In the genomic region with DNA sequence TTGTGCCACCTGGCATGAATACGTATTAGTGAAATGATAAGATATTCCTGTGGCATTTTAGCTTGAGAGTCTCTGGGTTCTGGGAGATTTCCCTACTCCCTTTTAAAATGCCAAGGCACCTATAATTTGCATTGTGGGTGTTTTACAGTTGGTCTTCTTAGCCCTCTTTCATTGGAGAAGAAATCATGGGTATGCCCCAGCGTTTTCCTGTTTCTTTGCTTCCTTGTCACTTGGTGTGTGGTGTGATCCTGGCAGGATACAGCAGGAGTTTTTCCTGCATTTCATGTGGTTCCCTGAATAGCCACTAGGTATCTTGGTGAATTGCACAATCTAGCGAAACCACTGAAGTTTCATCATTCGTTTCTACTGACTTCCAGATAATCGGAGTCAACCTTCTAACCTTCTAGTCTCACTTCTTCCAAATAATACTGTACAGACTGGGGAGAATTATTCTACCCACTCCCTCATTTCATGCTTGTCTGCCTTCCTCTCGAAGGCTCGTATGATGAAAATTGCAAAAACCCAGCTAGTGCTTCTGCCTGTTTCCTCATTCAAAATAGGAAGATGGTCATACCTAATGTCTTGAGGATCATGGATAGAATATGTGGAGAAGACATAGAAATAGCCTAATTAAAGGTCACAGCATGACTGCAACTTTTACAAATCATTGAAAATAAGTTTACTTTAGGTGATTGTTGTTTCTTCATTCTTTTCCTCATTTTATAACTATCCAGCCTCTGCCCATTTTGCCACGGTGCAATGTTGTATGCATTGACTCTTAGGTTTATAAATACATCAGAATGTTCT, we compare ENCODE assay signal across 8 cellular contexts. TPM values are rescaled to one million over a fixed set of nuclear protein-coding genes. Genes with fewer than 3 reads are reported as not detected.
A peak's percentile ranks its signal among the peaks of the same experiment; 100 is the strongest.
DNase-seq lines count a peak whose midpoint lies in the region; ATAC-seq and TF ChIP-seq lines count a peak whose summit lies in the region.

No MANE protein-coding gene starts in this region.

- H3K9me3 ChIP-seq in HAP-1 (no peaks in the 10 kb centered on the region), WERI-Rb-1 (ENCODE audit: severe bottlenecking) (no peaks in the 10 kb centered on the region), smooth muscle cell (replicated peaks; ENCODE audit: low read depth) (no peaks in the 10 kb centered on the region)

- H3K4me3 ChIP-seq in AG09309 (ENCODE audit: control insufficient read depth, low read depth, low read length), result peak overlapping the region; percentile 79
- peak overlapping the region; percentile 7 for H3K4me3 ChIP-seq in HAP-1
- peak overlapping the region; percentile 98 for H3K4me3 ChIP-seq in WERI-Rb-1 (ENCODE audit: low read depth, low read length)
- H3K4me3 ChIP-seq in foreskin fibroblast (ENCODE audit: low read depth in 1 of 2, low read length in 2 of 2), result peak overlapping the region; percentile 90 to 98
- peak overlapping the region; percentile 73 for H3K4me3 ChIP-seq in smooth muscle cell

- H3K27me3 ChIP-seq in HAP-1 (ENCODE audit: low read depth), result no peaks in the 10 kb centered on the region
- no peaks in the 10 kb centered on the region for H3K27me3 ChIP-seq in WERI-Rb-1 (ENCODE audit: insufficient read depth, low read depth, severe bottlenecking)
- H3K27me3 ChIP-seq in smooth muscle cell (ENCODE audit: low read depth), result no peaks in the 10 kb centered on the region

- peaks cover 48% of the 10 kb centered on the region for H4K20me1 ChIP-seq in smooth muscle cell (ENCODE audit: low read depth)

- in situ Hi-C loops in HAP-1 (cut with MboI; ENCODE audit: low sequenced_read_pairs), result loop anchor here (25.0 kb wide), 1 partner anchor 670 kb away; the partner anchor contains the start of gene SETMAR

- WGBS in smooth muscle cell (ENCODE audit: low lambda C conversion rate), result 13% methylated on average over 8 of the region's 8 CpGs

- peak; percentile 49 for TF ChIP-seq CTCF in AG09309 (IDR thresholded peaks at IDR 0.05; ENCODE audit: control insufficient read depth, insufficient read depth, low read depth, low read length, missing control alignments)
- 0 out of 2 replicates have a peak, but pooled peaks have one; percentile 18 for TF ChIP-seq CTCF in WERI-Rb-1 (IDR thresholded peaks at IDR 0.05; ENCODE audit: low read depth, low read length)
- peak; percentile 34 for TF ChIP-seq CTCF in foreskin fibroblast (IDR thresholded peaks at IDR 0.05; ENCODE audit: low read depth, low read length)
- peak; percentile 34 for TF ChIP-seq CTCF in smooth muscle cell (IDR thresholded peaks at IDR 0.05; ENCODE audit: borderline replicate concordance, insufficient read depth, poor library complexity, severe bottlenecking)

- H3K4me2 ChIP-seq in smooth muscle cell, result peak overlapping the region; percentile 99

- H3K9ac ChIP-seq in smooth muscle cell (ENCODE audit: low read depth), result peak overlapping the region; percentile 98

- H2AFZ ChIP-seq in smooth muscle cell (ENCODE audit: low read depth), result no peak overlapping the region

- DNase-seq in AG09309 (ENCODE audit: low read depth) (no peak), HAP-1 (ENCODE audit: low spot score in 2 of 2) (no peak), WERI-Rb-1 (no peak), foreskin fibroblast (peak; percentile 47 to 68), smooth muscle cell (lab: John Stamatoyannopoulos, UW; ENCODE audit: unreplicated experiment) (no peak), NCI-H2107 treated with DMSO at 0.1 percent for 48 hours (lab: John Stamatoyannopoulos, UW; ENCODE audit: unreplicated experiment) (no peak)
- no peak for DNase-seq in activated CD4-positive, alpha-beta T cell treated with anti-CD3 and anti-CD28 coated beads, Interleukin-2, amount 50 U/mL, for 4 hours

- H3K4me1 ChIP-seq in HAP-1 (peaks cover 28% of the 10 kb centered on the region), smooth muscle cell (ENCODE audit: low read depth) (peaks cover 18% of the 10 kb centered on the region)

- H3K27ac ChIP-seq in WERI-Rb-1, result peak overlapping the region; percentile 32
- peak overlapping the region; percentile 99 for H3K27ac ChIP-seq in smooth muscle cell (ENCODE audit: low read depth)

- no peak for ATAC-seq in HG02642 (IDR thresholded peaks at IDR 0.05; ENCODE audit: poor library complexity, unreplicated experiment)

- peaks cover 59% of the 10 kb centered on the region for H3F3A ChIP-seq in smooth muscle cell (ENCODE audit: low read depth)

- peaks cover 26% of the 10 kb centered on the region for H3K36me3 ChIP-seq in HAP-1 (replicated peaks)
- peaks cover 40% of the 10 kb centered on the region for H3K36me3 ChIP-seq in WERI-Rb-1
- peaks cover 3% of the 10 kb centered on the region for H3K36me3 ChIP-seq in smooth muscle cell (ENCODE audit: low read depth)

- peaks cover 59% of the 10 kb centered on the region for H3K79me2 ChIP-seq in smooth muscle cell (ENCODE audit: low read depth)

RNA-seq across cellular contexts. Expression of gene BHLHE40, which starts 2.7 kb away (rescaled TPM):
- 170 and 195 TPM in 2 replicates for total RNA-seq in smooth muscle cell
- 209 and 241 TPM in 2 replicates for polyA plus RNA-seq in smooth muscle cell

Comparison
In these comparisons a context has a peak if more than half of its experiments do, and no peak if none do; other contexts are left out.
1. DNase-seq: peak in foreskin fibroblast (2 of 2); none in AG09309 (single experiment), HAP-1 (0 of 2), WERI-Rb-1 (single experiment), smooth muscle cell (single experiment), NCI-H2107 treated with DMSO at 0.1 percent for 48 hours (single experiment) and activated CD4-positive, alpha-beta T cell treated with anti-CD3 and anti-CD28 coated beads, Interleukin-2, amount 50 U/mL, for 4 hours (0 of 2).
2. H3K4me3 ChIP-seq: peak in every context shown above with its lines; median percentile 98 in WERI-Rb-1; 94 in foreskin fibroblast; 79 in AG09309; 73 in smooth muscle cell; 7 in HAP-1.
3. Peak in every context shown above with its lines, with median percentiles within 50 percentile points of each other: CTCF ChIP-seq.